10 cellular contexts compared by ENCODE assay signal in genomic region chr3:126955004-126955790, GRCh38. TPM values are rescaled to one million over a fixed set of nuclear protein-coding genes. Genes with fewer than 3 reads are reported as not detected.
DNase-seq lines count a peak whose midpoint lies in the region; ATAC-seq, FAIRE-seq and TF ChIP-seq lines count a peak whose summit lies in the region.
"Had no signal": no experiment of that assay in that cellular context is flagged by ENCODE, and none has a peak within 500 bp of the region (broad histone marks: within the 10 kb centered on the region; RNA-seq: fewer than 3 reads in every experiment).

No MANE protein-coding gene starts in this region.

- CTCF ChIA-PET in activated B cell treated with CpG ODN at 0.5 μM for 24 hours (lab: Charles Lee) = interaction anchor here (0.8 to 2.6 kb wide), 5 partner anchors 14 to 203 kb away, joined by 3 to 15 read pairs (median 4); partner anchors contain the start of gene PLXNA1

- intact Hi-C loops in activated B cell treated with CpG ODN at 0.5 μM for 24 hours (cut with micrococcal nuclease) = loop anchor here (1.0 to 10.0 kb wide), 3 partner anchors 17 to 100 kb away; no protein-coding TSS in a partner anchor

- DNase-seq in GM12892 (ENCODE audit: insufficient read length) (peak; percentile 52), GM20000 (ENCODE audit: low spot score) (peak; percentile 64), activated B cell treated with CpG ODN at 0.5 μM for 24 hours (peak; percentile 56), AG08395 (ENCODE audit: low spot score) (no peak), SJCRH30 (no peak), KG1 (lab: John Stamatoyannopoulos, UW) (no peak), DMS153 (lab: John Stamatoyannopoulos, UW) (no peak)
- DNase-seq: NCI-H2171 treated with DMSO at 0.1 percent for 48 hours had no signal

- ATAC-seq in HG03064 (IDR thresholded peaks at IDR 0.05; ENCODE audit: low read depth, unreplicated experiment) (peak; percentile 72), activated B cell treated with CpG ODN at 0.5 μM for 24 hours (ENCODE audit: low read depth) (peak; percentile 71)
- ATAC-seq: right cardiac atrium had no signal

- H3K36me3 ChIP-seq in SJCRH30 = no peaks in the 10 kb centered on the region

- no peaks in the 10 kb centered on the region for H3K27me3 ChIP-seq in SJCRH30

- no peaks in the 10 kb centered on the region for H3K36me3 Mint-ChIP-seq in activated B cell treated with CpG ODN at 0.5 μM for 24 hours (ENCODE audit: low read depth)

- no peaks in the 10 kb centered on the region for H3K27me3 Mint-ChIP-seq in activated B cell treated with CpG ODN at 0.5 μM for 24 hours

- TF ChIP-seq CTCF in GM20000 (IDR thresholded peaks at IDR 0.05; ENCODE audit: extremely low read depth, missing control alignments) = no peak
- no peak for TF ChIP-seq CTCF in activated B cell treated with CpG ODN at 0.5 μM for 24 hours (IDR thresholded peaks at IDR 0.05)

- H3K4me3 Mint-ChIP-seq in activated B cell treated with CpG ODN at 0.5 μM for 24 hours = peak overlapping the region; percentile 72

- POLR2A ChIA-PET in activated B cell treated with CpG ODN at 0.5 μM for 24 hours (lab: Charles Lee) = interaction anchor here (0.7 to 4.7 kb wide), 6 partner anchors 11 to 44 kb away, joined by 3 to 52 read pairs (median 20); partner anchors contain the start of gene PLXNA1

- FAIRE-seq in GM12892 (lab: Jason Lieb, UNC) = no peak

- H3K4me3 ChIP-seq in SJCRH30 = no peak overlapping the region

- peak overlapping the region; percentile 94 for H3K27ac Mint-ChIP-seq in activated B cell treated with CpG ODN at 0.5 μM for 24 hours

- no peaks in the 10 kb centered on the region for H3K9me3 Mint-ChIP-seq in activated B cell treated with CpG ODN at 0.5 μM for 24 hours

- no peak for TF ChIP-seq POLR2A in GM12892 (IDR thresholded peaks at IDR 0.05; ENCODE audit: low read depth, low read length)

- H3K27ac ChIP-seq in SJCRH30 = no peak overlapping the region

- H3K9me3 ChIP-seq in SJCRH30 (replicated peaks) = no peaks in the 10 kb centered on the region

- H3K4me1 ChIP-seq in SJCRH30 = no peaks in the 10 kb centered on the region

- peaks cover 41% of the 10 kb centered on the region for H3K4me1 Mint-ChIP-seq in activated B cell treated with CpG ODN at 0.5 μM for 24 hours

RNA-seq across cellular contexts. Expression of gene PLXNA1, which starts 27.7 kb away (rescaled TPM):
- 6.4 TPM for polyA plus RNA-seq in GM12892 (2012; ENCODE audit: missing spikeins)
- 47.2 and 55.2 TPM in 2 replicates for total RNA-seq in activated B cell treated with CpG ODN at 0.5 μM for 24 hours
- 47.2 and 51.6 TPM in 2 replicates for total RNA-seq in SJCRH30 (2014; rRNA removed; shearing (Covaris generic))

Comparison
In these comparisons a context has a peak if more than half of its experiments do, and no peak if none do; other contexts are left out.
1. DNase-seq: peak in GM12892 (single experiment), GM20000 (single experiment) and activated B cell treated with CpG ODN at 0.5 μM for 24 hours (single experiment); none in AG08395 (single experiment), SJCRH30 (0 of 2), KG1 (single experiment) and DMS153 (single experiment).